Comparison of ENCODE assay signal across 8 cellular contexts in genomic region chr14:87993485-87993809, GRCh38. TPM values are rescaled to one million over a fixed set of nuclear protein-coding genes. Genes with fewer than 3 reads are reported as not detected.
DNase-seq lines count a peak whose midpoint lies in the region; TF ChIP-seq lines count a peak whose summit lies in the region.

No MANE protein-coding gene starts in this region.

- H3K4me2 ChIP-seq in Karpas-422 (ENCODE audit: low read depth, low read length, poor library complexity, severe bottlenecking) (peak overlapping the region; percentile 95), parathyroid adenoma (ENCODE audit: low read length) (peak overlapping the region; percentile 62)

- TF ChIP-seq CTCF in GM06990 (IDR thresholded peaks at IDR 0.05; ENCODE audit: insufficient read depth, low read length, poor library complexity, severe bottlenecking) (no peak), parathyroid adenoma (IDR thresholded peaks at IDR 0.05) (no peak)

- H3K4me3 ChIP-seq in GM06990 (replicated peaks; ENCODE audit: low read depth, low read length) (peak overlapping the region; percentile 73), Karpas-422 (ENCODE audit: low read length) (peak overlapping the region; percentile 77), endocrine pancreas (ENCODE audit: control insufficient read depth, insufficient read depth, low read length) (peak overlapping the region; percentile 63), parathyroid adenoma (ENCODE audit: low read depth, low read length) (peak overlapping the region; percentile 70)

- no peaks in the 10 kb centered on the region for H3K9me2 ChIP-seq in Karpas-422 (replicated peaks; ENCODE audit: insufficient read depth, low read length)

- H3K9me3 ChIP-seq in Karpas-422 (ENCODE audit: low read length) (no peaks in the 10 kb centered on the region), endocrine pancreas (ENCODE audit: control insufficient read depth, low read length) (no peaks in the 10 kb centered on the region), parathyroid adenoma (ENCODE audit: control insufficient read depth, low read length) (no peaks in the 10 kb centered on the region)

- H2AFZ ChIP-seq in Karpas-422 (ENCODE audit: low read length) (peak overlapping the region; percentile 97), parathyroid adenoma (peak overlapping the region; percentile 100)

- no peaks in the 10 kb centered on the region for H3K27me3 ChIP-seq in GM06990 (replicated peaks; ENCODE audit: control insufficient read depth, insufficient read depth, low read length)
- no peaks in the 10 kb centered on the region for H3K27me3 ChIP-seq in Karpas-422 (ENCODE audit: low read length)
- no peaks in the 10 kb centered on the region for H3K27me3 ChIP-seq in endocrine pancreas (ENCODE audit: control insufficient read depth, insufficient read depth, low read length)
- no peaks in the 10 kb centered on the region for H3K27me3 ChIP-seq in parathyroid adenoma (ENCODE audit: control insufficient read depth, insufficient read depth, low read length)

- no peak for DNase-seq in GM06990 (ENCODE audit: extremely low read depth, insufficient read length)
- no peak for DNase-seq in Karpas-422
- DNase-seq in DMS79 treated with DMSO at 0.1 percent for 48 hours (lab: John Stamatoyannopoulos, UW): no peak
- no peak for DNase-seq in cerebellum (ENCODE audit: low spot score)
- no peak for DNase-seq in medulla oblongata (ENCODE audit: extremely low spot score)
- no peak for DNase-seq in NCI-H524 treated with DMSO at 0.1 percent for 48 hours (lab: John Stamatoyannopoulos, UW)

- H4K20me1 ChIP-seq in Karpas-422 (ENCODE audit: insufficient read depth, low read depth, low read length): no peaks in the 10 kb centered on the region

- H3K36me3 ChIP-seq in GM06990 (ENCODE audit: control insufficient read depth, insufficient read depth, low read length) (no peaks in the 10 kb centered on the region), Karpas-422 (ENCODE audit: insufficient read depth, low read length) (no peaks in the 10 kb centered on the region), endocrine pancreas (ENCODE audit: control insufficient read depth, insufficient read depth, low read length) (no peaks in the 10 kb centered on the region), parathyroid adenoma (ENCODE audit: control insufficient read depth, insufficient read depth, low read length) (no peaks in the 10 kb centered on the region)

- peaks cover 25% of the 10 kb centered on the region for H3K4me1 ChIP-seq in Karpas-422 (ENCODE audit: low read length)
- H3K4me1 ChIP-seq in endocrine pancreas (ENCODE audit: control insufficient read depth, insufficient read depth, low read length): peaks cover 5% of the 10 kb centered on the region
- peaks cover 9% of the 10 kb centered on the region for H3K4me1 ChIP-seq in parathyroid adenoma

- H3K27ac ChIP-seq in Karpas-422 (ENCODE audit: low read length) (peak overlapping the region; percentile 61), parathyroid adenoma (peak overlapping the region; percentile 90)

- H3K79me2 ChIP-seq in Karpas-422 (ENCODE audit: low read length) (peaks cover 13% of the 10 kb centered on the region; the same call in 1 of the 2 replicates), parathyroid adenoma (no peaks in the 10 kb centered on the region)

- H3K9ac ChIP-seq in Karpas-422 (ENCODE audit: low read length) (peak overlapping the region; percentile 83), endocrine pancreas (ENCODE audit: control insufficient read depth, insufficient read depth, low read length) (peak overlapping the region; percentile 78), parathyroid adenoma (peak overlapping the region; percentile 61)

RNA-seq across cellular contexts. Expression of gene GALC, which starts 0.5 kb away (rescaled TPM):
- total RNA-seq in Karpas-422 (2014; rRNA removed; shearing (Covaris generic); ENCODE audit: low replicate concordance): 20.3 and 33.4 TPM in 2 replicates
- total RNA-seq in cerebellum: 35.5 TPM

RNA-seq across cellular contexts. Expression of gene GPR65, which starts 11.5 kb away (rescaled TPM):
- total RNA-seq in Karpas-422 (2014; rRNA removed; shearing (Covaris generic); ENCODE audit: low replicate concordance): 4.4 and 8.1 TPM in 2 replicates
- total RNA-seq in cerebellum: 0.18 TPM
